Comparison of ENCODE assay signal across 1 cellular context in the genomic region with DNA sequence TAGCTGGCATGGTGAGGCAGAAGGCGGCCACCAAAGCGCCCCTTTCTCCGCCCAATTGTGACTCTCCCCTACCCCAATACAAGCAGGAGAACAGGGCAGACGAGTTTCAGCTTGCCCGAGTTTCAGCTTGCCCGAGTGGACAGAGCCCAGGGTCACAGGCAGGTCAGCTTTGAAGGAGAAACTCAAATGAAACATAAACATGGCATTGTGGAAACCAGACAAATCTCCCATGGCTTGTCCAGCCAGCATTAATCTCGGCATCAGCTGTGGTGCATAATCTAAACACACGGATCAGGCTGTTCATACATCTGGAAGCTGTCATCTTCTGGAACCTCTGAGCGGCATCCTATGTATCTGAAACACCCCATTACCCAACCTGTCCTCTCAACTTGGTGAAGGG.
TF ChIP-seq lines count a peak whose summit lies in the region.

No MANE protein-coding gene starts in this region.

TF ChIP-seq in SK-N-SH, 30 proteins besides CTCF, POLR2A, EP300 and RAD21 (continued from another document):
- TF ChIP-seq, protein P1, sequence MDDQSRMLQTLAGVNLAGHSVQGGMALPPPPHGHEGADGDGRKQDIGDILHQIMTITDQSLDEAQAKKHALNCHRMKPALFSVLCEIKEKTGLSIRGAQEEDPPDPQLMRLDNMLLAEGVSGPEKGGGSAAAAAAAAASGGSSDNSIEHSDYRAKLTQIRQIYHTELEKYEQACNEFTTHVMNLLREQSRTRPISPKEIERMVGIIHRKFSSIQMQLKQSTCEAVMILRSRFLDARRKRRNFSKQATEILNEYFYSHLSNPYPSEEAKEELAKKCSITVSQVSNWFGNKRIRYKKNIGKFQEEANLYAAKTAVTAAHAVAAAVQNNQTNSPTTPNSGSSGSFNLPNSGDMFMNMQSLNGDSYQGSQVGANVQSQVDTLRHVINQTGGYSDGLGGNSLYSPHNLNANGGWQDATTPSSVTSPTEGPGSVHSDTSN (IDR thresholded peaks at IDR 0.05), result no peak
- TF ChIP-seq TCF12 (IDR thresholded peaks at IDR 0.05) (0 out of 2 replicates have a peak, but pooled peaks have one; percentile 6), NRF1 (IDR thresholded peaks at IDR 0.05; ENCODE audit: low read depth, low read length) (no peak), EZH2phosphoT487 (IDR thresholded peaks at IDR 0.05; ENCODE audit: borderline replicate concordance, low read depth) (no peak), TAF1 (IDR thresholded peaks at IDR 0.05; ENCODE audit: borderline replicate concordance, low read depth, low read length) (no peak), YY1 (IDR thresholded peaks at IDR 0.05; ENCODE audit: low read depth) (no peak), POLR2AphosphoS5 (IDR thresholded peaks at IDR 0.05; ENCODE audit: low read depth, low read length) (no peak), GATA2 (CRISPR knock-in tag; IDR thresholded peaks at IDR 0.05) (peak; percentile 84), CHD2 (IDR thresholded peaks at IDR 0.05; ENCODE audit: low read length, partially characterized antibody) (no peak), RFX5 (IDR thresholded peaks at IDR 0.05; ENCODE audit: low read length) (no peak), TEAD4 (IDR thresholded peaks at IDR 0.05; ENCODE audit: borderline replicate concordance, insufficient read depth) (no peak), JUND (IDR thresholded peaks at IDR 0.05) (no peak), MXI1 (IDR thresholded peaks at IDR 0.05; ENCODE audit: low read depth, low read length) (peak; percentile 72), SIN3A (IDR thresholded peaks at IDR 0.05; ENCODE audit: borderline replicate concordance, low read depth, low read length) (no peak), FOXJ3 (CRISPR knock-in tag; IDR thresholded peaks at IDR 0.05) (peak; percentile 75; the same call in 1 of the 2 replicates), FOSL2 (IDR thresholded peaks at IDR 0.05; ENCODE audit: borderline replicate concordance, low read depth) (no peak), SMC3 (IDR thresholded peaks at IDR 0.05; ENCODE audit: low read depth, low read length) (no peak), RCOR1 (IDR thresholded peaks at IDR 0.05; ENCODE audit: low read length) (peak; percentile 21; the same call in 1 of the 2 replicates)
- TF ChIP-seq, protein P2, sequence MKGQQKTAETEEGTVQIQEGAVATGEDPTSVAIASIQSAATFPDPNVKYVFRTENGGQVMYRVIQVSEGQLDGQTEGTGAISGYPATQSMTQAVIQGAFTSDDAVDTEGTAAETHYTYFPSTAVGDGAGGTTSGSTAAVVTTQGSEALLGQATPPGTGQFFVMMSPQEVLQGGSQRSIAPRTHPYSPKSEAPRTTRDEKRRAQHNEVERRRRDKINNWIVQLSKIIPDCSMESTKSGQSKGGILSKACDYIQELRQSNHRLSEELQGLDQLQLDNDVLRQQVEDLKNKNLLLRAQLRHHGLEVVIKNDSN (IDR thresholded peaks at IDR 0.05; ENCODE audit: borderline replicate concordance, low read depth), result no peak
- TF ChIP-seq, protein P3, sequence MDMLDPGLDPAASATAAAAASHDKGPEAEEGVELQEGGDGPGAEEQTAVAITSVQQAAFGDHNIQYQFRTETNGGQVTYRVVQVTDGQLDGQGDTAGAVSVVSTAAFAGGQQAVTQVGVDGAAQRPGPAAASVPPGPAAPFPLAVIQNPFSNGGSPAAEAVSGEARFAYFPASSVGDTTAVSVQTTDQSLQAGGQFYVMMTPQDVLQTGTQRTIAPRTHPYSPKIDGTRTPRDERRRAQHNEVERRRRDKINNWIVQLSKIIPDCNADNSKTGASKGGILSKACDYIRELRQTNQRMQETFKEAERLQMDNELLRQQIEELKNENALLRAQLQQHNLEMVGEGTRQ (IDR thresholded peaks at IDR 0.05; ENCODE audit: borderline replicate concordance, low read depth, low read length), result no peak
- TF ChIP-seq, protein P4, sequence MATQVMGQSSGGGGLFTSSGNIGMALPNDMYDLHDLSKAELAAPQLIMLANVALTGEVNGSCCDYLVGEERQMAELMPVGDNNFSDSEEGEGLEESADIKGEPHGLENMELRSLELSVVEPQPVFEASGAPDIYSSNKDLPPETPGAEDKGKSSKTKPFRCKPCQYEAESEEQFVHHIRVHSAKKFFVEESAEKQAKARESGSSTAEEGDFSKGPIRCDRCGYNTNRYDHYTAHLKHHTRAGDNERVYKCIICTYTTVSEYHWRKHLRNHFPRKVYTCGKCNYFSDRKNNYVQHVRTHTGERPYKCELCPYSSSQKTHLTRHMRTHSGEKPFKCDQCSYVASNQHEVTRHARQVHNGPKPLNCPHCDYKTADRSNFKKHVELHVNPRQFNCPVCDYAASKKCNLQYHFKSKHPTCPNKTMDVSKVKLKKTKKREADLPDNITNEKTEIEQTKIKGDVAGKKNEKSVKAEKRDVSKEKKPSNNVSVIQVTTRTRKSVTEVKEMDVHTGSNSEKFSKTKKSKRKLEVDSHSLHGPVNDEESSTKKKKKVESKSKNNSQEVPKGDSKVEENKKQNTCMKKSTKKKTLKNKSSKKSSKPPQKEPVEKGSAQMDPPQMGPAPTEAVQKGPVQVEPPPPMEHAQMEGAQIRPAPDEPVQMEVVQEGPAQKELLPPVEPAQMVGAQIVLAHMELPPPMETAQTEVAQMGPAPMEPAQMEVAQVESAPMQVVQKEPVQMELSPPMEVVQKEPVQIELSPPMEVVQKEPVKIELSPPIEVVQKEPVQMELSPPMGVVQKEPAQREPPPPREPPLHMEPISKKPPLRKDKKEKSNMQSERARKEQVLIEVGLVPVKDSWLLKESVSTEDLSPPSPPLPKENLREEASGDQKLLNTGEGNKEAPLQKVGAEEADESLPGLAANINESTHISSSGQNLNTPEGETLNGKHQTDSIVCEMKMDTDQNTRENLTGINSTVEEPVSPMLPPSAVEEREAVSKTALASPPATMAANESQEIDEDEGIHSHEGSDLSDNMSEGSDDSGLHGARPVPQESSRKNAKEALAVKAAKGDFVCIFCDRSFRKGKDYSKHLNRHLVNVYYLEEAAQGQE (IDR thresholded peaks at IDR 0.05; ENCODE audit: low read depth, low read length), result peak; percentile 81; the same call in 1 of the 2 replicates
- TF ChIP-seq, protein P5, sequence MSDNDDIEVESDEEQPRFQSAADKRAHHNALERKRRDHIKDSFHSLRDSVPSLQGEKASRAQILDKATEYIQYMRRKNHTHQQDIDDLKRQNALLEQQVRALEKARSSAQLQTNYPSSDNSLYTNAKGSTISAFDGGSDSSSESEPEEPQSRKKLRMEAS (IDR thresholded peaks at IDR 0.05; ENCODE audit: low read depth), result no peak
TF ChIP-seq in SK-N-SH: peak in this region for 6.
